In genomic region chr16:80915079-80915450, GRCh38 we compare ENCODE assay signal across 31 cellular contexts.
"Had no signal": no experiment of that assay in that cellular context is flagged by ENCODE, and none has a peak within 500 bp of the region (broad histone marks: within the 10 kb centered on the region; RNA-seq: fewer than 3 reads in every experiment).

No MANE protein-coding gene starts in this region.

- H3K9me3 ChIP-seq: ovary, psoas muscle, suprapubic skin, testis, transverse colon, upper lobe of right lung, uterus had no signal

- H3K4me2 ChIP-seq: neural progenitor cell, smooth muscle cell had no signal

- H3K4me1 ChIP-seq: neural progenitor cell, parathyroid adenoma, psoas muscle, spleen, suprapubic skin, testis, tibial artery, upper lobe of right lung, uterus had no signal

- H3K36me3 Mint-ChIP-seq: natural killer cell; neural progenitor cell; stimulated activated memory B cell treated with anti-CD40 and anti-IgM and Interleukin-4, amounts not matched to agents 10 μg/mL and 1 μg/mL and 100 μg/mL, for 72 hours; type B pancreatic cell had no signal

- H3K27me3 ChIP-seq: neural progenitor cell, ovary, suprapubic skin, testis, transverse colon, upper lobe of right lung, uterus had no signal

- DNase-seq: natural killer cell; occipital lobe; ovary; posterior cingulate gyrus; psoas muscle; right cardiac atrium; spleen; stimulated activated CD4-positive, alpha-beta T cell treated with anti-CD3 and anti-CD28 coated beads, Interleukin-12 subunit alpha, Interleukin-12 subunit beta, amount 100 ng/mL, for 4 hours; stimulated activated CD4-positive, alpha-beta T cell treated with anti-CD3 and anti-CD28 coated beads, Interleukin-1b, Interleukin-23, amount 100 ng/mL, for 48 hours; stimulated activated CD4-positive, alpha-beta T cell treated with anti-CD3 and anti-CD28 coated beads, Interleukin-4, amount 100 ng/mL, for 1 hour; stimulated activated CD4-positive, alpha-beta T cell treated with anti-CD3 and anti-CD28 coated beads, Interleukin-4, amount 100 ng/mL, for 4 hours; stimulated activated CD8-positive, alpha-beta memory T cell treated with anti-CD3 and anti-CD28 coated beads, Interleukin-4, amount 100 ng/mL, for 48 hours; stimulated activated naive CD4-positive, alpha-beta T cell; stimulated activated naive CD8-positive, alpha-beta T cell treated with anti-CD3 and anti-CD28 coated beads, Interleukin-15, amount 100 ng/mL, for 72 hours; stimulated activated naive CD8-positive, alpha-beta T cell treated with anti-CD3 and anti-CD28 coated beads, Interleukin-15, Interleukin-2, amounts not matched to agents 100 U/mL and 50 U/mL, for 24 hours; substantia nigra; testis; tibial artery; upper lobe of right lung; uterus had no signal

- H3K4me1 Mint-ChIP-seq: natural killer cell; nephron; neural progenitor cell; stimulated activated memory B cell treated with anti-CD40 and anti-IgM and Interleukin-4, amounts not matched to agents 10 μg/mL and 1 μg/mL and 100 μg/mL, for 72 hours; stimulated activated naive CD8-positive, alpha-beta T cell treated with anti-CD3 and anti-CD28 coated beads, Interleukin-15, amount 100 ng/mL, for 72 hours had no signal

- H3K27ac ChIP-seq: neural progenitor cell, ovary, parathyroid adenoma, psoas muscle, skin epidermis, spleen, suprapubic skin, testis, tibial artery, transverse colon, upper lobe of right lung, uterus had no signal

- H3K79me2 ChIP-seq: parathyroid adenoma had no signal

- H3K4me3 Mint-ChIP-seq: natural killer cell; nephron; neural progenitor cell; stimulated activated memory B cell treated with anti-CD40 and anti-IgM and Interleukin-4, amounts not matched to agents 10 μg/mL and 1 μg/mL and 100 μg/mL, for 72 hours; stimulated activated naive CD8-positive, alpha-beta T cell treated with anti-CD3 and anti-CD28 coated beads, Interleukin-15, amount 100 ng/mL, for 72 hours; type B pancreatic cell had no signal

- H3K27ac Mint-ChIP-seq: natural killer cell; nephron; neural progenitor cell; progenitor cell of endocrine pancreas; stimulated activated memory B cell treated with anti-CD40 and anti-IgM and Interleukin-4, amounts not matched to agents 10 μg/mL and 1 μg/mL and 100 μg/mL, for 72 hours; stimulated activated naive CD8-positive, alpha-beta T cell treated with anti-CD3 and anti-CD28 coated beads, Interleukin-15, amount 100 ng/mL, for 72 hours; type B pancreatic cell had no signal

- ATAC-seq: natural killer cell; psoas muscle; right cardiac atrium; sciatic nerve; stimulated activated memory B cell treated with anti-CD40 and anti-IgM and Interleukin-4, amounts not matched to agents 10 μg/mL and 1 μg/mL and 100 μg/mL, for 72 hours; stimulated activated naive CD8-positive, alpha-beta T cell treated with anti-CD3 and anti-CD28 coated beads, Interleukin-15, amount 100 ng/mL, for 72 hours; stimulated activated naive CD8-positive, alpha-beta T cell treated with anti-CD3 and anti-CD28 coated beads, Interleukin-15, Interleukin-2, amounts not matched to agents 100 U/mL and 50 U/mL, for 24 hours; upper lobe of right lung had no signal

- H2AFZ ChIP-seq: neural progenitor cell, parathyroid adenoma had no signal

- H3K9ac ChIP-seq: neural progenitor cell, parathyroid adenoma had no signal

- H3K9me3 Mint-ChIP-seq: neural progenitor cell had no signal

- H3K4me3 ChIP-seq: neural progenitor cell, ovary, psoas muscle, skin epidermis, smooth muscle cell, spleen, suprapubic skin, testis, tibial artery, transverse colon, upper lobe of right lung, uterus had no signal

- H3K36me3 ChIP-seq: neural progenitor cell, ovary, spleen, suprapubic skin, tibial artery, transverse colon, upper lobe of right lung, uterus had no signal
